17 cellular contexts compared by ENCODE assay signal in genomic region chr14:33786091-33786825, GRCh38.
DNase-seq lines count a peak whose midpoint lies in the region; ATAC-seq, FAIRE-seq and TF ChIP-seq lines count a peak whose summit lies in the region.
"Had no signal": no experiment of that assay in that cellular context is flagged by ENCODE, and none has a peak within 500 bp of the region (broad histone marks: within the 10 kb centered on the region; RNA-seq: fewer than 3 reads in every experiment).

No MANE protein-coding gene starts in this region.

- no peaks in the 10 kb centered on the region for H3K36me3 Mint-ChIP-seq in astrocyte (ENCODE audit: low read depth, unreplicated experiment)
- H3K36me3 Mint-ChIP-seq: CD8-positive, alpha-beta memory T cell had no signal

- H4K20me1 ChIP-seq in astrocyte (ENCODE audit: insufficient read depth, low read length) (no peaks in the 10 kb centered on the region), smooth muscle cell (ENCODE audit: low read depth) (no peaks in the 10 kb centered on the region)
- H4K20me1 ChIP-seq: BLaER1 had no signal

- no peaks in the 10 kb centered on the region for H3K36me3 ChIP-seq in astrocyte (ENCODE audit: insufficient read depth, low read length)
- H3K36me3 ChIP-seq in smooth muscle cell (ENCODE audit: low read depth): no peaks in the 10 kb centered on the region
- H3K36me3 ChIP-seq: BLaER1 had no signal

- H3K27ac ChIP-seq in astrocyte (ENCODE audit: low read depth, low read length) (no peak overlapping the region), smooth muscle cell (ENCODE audit: low read depth) (no peak overlapping the region)
- H3K27ac ChIP-seq: 22Rv1, BLaER1 had no signal

- no peak overlapping the region for H3K9ac ChIP-seq in astrocyte (ENCODE audit: low read length)
- no peak overlapping the region for H3K9ac ChIP-seq in smooth muscle cell (ENCODE audit: low read depth)
- H3K9ac ChIP-seq: BLaER1 had no signal

- H3F3A ChIP-seq in smooth muscle cell (ENCODE audit: low read depth): peaks cover 5% of the 10 kb centered on the region

- H3K27ac Mint-ChIP-seq in astrocyte (ENCODE audit: unreplicated experiment): no peak overlapping the region
- H3K27ac Mint-ChIP-seq: CD8-positive, alpha-beta memory T cell; GM23338 had no signal

- peaks cover 3% of the 10 kb centered on the region for H3K4me1 Mint-ChIP-seq in astrocyte (ENCODE audit: low read depth, unreplicated experiment)

- H3K9me3 Mint-ChIP-seq in astrocyte (ENCODE audit: unreplicated experiment): no peaks in the 10 kb centered on the region
- H3K9me3 Mint-ChIP-seq: GM23338 had no signal

- no peaks in the 10 kb centered on the region for H3K27me3 Mint-ChIP-seq in astrocyte (ENCODE audit: low read depth, unreplicated experiment)
- H3K27me3 Mint-ChIP-seq: CD8-positive, alpha-beta memory T cell had no signal

- H3K9me3 ChIP-seq in astrocyte (ENCODE audit: insufficient read depth, low read depth, low read length) (no peaks in the 10 kb centered on the region), smooth muscle cell (replicated peaks; ENCODE audit: low read depth) (no peaks in the 10 kb centered on the region)
- H3K9me3 ChIP-seq: BLaER1, Caco-2 had no signal

- H3K79me2 ChIP-seq in astrocyte (ENCODE audit: insufficient read depth, low read length) (no peaks in the 10 kb centered on the region), smooth muscle cell (ENCODE audit: low read depth) (no peaks in the 10 kb centered on the region)

- WGBS in smooth muscle cell (ENCODE audit: low lambda C conversion rate): 62% methylated on average over 4 of the region's 4 CpGs

- no peaks in the 10 kb centered on the region for H3K27me3 ChIP-seq in astrocyte (ENCODE audit: insufficient read depth, low read length)
- no peaks in the 10 kb centered on the region for H3K27me3 ChIP-seq in smooth muscle cell (ENCODE audit: low read depth)
- H3K27me3 ChIP-seq: BLaER1 had no signal

- H3K4me1 ChIP-seq in astrocyte (ENCODE audit: insufficient read depth, low read length) (no peaks in the 10 kb centered on the region), smooth muscle cell (ENCODE audit: low read depth) (peaks cover 20% of the 10 kb centered on the region)
- H3K4me1 ChIP-seq: Caco-2 had no signal

- TF ChIP-seq CTCF in astrocyte (IDR thresholded peaks at IDR 0.05; ENCODE audit: insufficient read depth, low read depth, low read length): no peak
- no peak for TF ChIP-seq CTCF in smooth muscle cell (IDR thresholded peaks at IDR 0.05; ENCODE audit: borderline replicate concordance, insufficient read depth, poor library complexity, severe bottlenecking)

- FAIRE-seq in astrocyte (lab: Jason Lieb, UNC): no peak
- FAIRE-seq: GM12878 had no signal

- DNase-seq in NCI-H2107 treated with DMSO at 0.1 percent for 48 hours (lab: John Stamatoyannopoulos, UW; ENCODE audit: unreplicated experiment) (peak; percentile 70), NCI-H2107 (lab: John Stamatoyannopoulos, UW) (no peak), NCI-H524 (lab: John Stamatoyannopoulos, UW) (peak; percentile 67 to 89), astrocyte (ENCODE audit: low read depth) (peak; percentile 11), smooth muscle cell (lab: John Stamatoyannopoulos, UW; ENCODE audit: unreplicated experiment) (no peak), NCI-H1092 (lab: John Stamatoyannopoulos, UW) (no peak), left cardiac atrium (no peak), D341Med (ENCODE audit: low spot score) (no peak)
- DNase-seq: AML-193; Caco-2; CD8-positive, alpha-beta memory T cell; DMS 273 treated with DMSO at 0.1 percent for 48 hours; H7 had no signal

- H3K4me3 ChIP-seq in astrocyte (ENCODE audit: insufficient read depth, low read depth, low read length) (no peak overlapping the region), smooth muscle cell (no peak overlapping the region)
- H3K4me3 ChIP-seq: BLaER1, GM12878, GM23338 had no signal

- no peak for ATAC-seq in left cardiac atrium
- ATAC-seq: GM12878, GM23338 had no signal

- H2AFZ ChIP-seq in astrocyte (ENCODE audit: low read depth, low read length) (no peak overlapping the region), smooth muscle cell (ENCODE audit: low read depth) (peak overlapping the region; percentile 5)
- H2AFZ ChIP-seq: GM23338 had no signal

- intact Hi-C loops in left cardiac atrium (cut with DNase I): no loop called here

- H3K4me3 Mint-ChIP-seq in astrocyte (ENCODE audit: unreplicated experiment): no peak overlapping the region
- H3K4me3 Mint-ChIP-seq: CD8-positive, alpha-beta memory T cell; GM23338 had no signal

- no peak overlapping the region for H3K4me2 ChIP-seq in astrocyte (ENCODE audit: low read length)
- H3K4me2 ChIP-seq in smooth muscle cell: no peak overlapping the region
- H3K4me2 ChIP-seq: BLaER1, GM23338 had no signal

Comparison
In these comparisons a context has a peak if more than half of its experiments do, and no peak if none do; other contexts are left out.
1. DNase-seq: peak in NCI-H2107 treated with DMSO at 0.1 percent for 48 hours (single experiment), NCI-H524 (2 of 2) and astrocyte (single experiment); none in NCI-H2107 (single experiment), smooth muscle cell (single experiment), NCI-H1092 (single experiment), left cardiac atrium (single experiment) and D341Med (single experiment).